1 cellular context compared by ENCODE assay signal in the genomic region with DNA sequence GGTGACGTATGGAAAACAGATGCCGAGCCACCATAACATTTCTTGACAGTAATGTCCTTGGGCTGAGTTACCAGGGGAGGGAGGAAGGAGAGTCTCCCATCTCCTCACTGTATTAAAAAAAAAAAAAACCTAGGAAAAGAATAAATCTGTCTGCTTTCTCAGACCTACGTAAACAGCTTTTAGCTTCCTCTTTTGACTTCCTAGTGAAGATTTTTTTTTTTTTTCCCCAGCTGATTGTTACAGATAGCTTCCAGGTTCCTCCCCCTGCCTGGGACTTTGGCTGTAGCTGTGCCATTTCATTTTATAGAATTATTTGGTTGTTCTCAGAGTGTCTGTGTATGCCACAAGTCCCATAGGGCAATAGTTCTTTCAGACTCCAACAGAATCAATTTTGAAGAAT.
TF ChIP-seq lines count a peak whose summit lies in the region.

No MANE protein-coding gene starts in this region.

TF ChIP-seq in GM12878, 131 proteins besides CTCF, POLR2A, EP300 and RAD21:
- TF ChIP-seq ZNF384 (IDR thresholded peaks at IDR 0.05; ENCODE audit: borderline replicate concordance, low read depth, low read length) (0 out of 2 replicates have a peak, but pooled peaks have one; percentile 15), SP1 (IDR thresholded peaks at IDR 0.05; ENCODE audit: low read depth, low read length) (no peak)
